In the genomic region with DNA sequence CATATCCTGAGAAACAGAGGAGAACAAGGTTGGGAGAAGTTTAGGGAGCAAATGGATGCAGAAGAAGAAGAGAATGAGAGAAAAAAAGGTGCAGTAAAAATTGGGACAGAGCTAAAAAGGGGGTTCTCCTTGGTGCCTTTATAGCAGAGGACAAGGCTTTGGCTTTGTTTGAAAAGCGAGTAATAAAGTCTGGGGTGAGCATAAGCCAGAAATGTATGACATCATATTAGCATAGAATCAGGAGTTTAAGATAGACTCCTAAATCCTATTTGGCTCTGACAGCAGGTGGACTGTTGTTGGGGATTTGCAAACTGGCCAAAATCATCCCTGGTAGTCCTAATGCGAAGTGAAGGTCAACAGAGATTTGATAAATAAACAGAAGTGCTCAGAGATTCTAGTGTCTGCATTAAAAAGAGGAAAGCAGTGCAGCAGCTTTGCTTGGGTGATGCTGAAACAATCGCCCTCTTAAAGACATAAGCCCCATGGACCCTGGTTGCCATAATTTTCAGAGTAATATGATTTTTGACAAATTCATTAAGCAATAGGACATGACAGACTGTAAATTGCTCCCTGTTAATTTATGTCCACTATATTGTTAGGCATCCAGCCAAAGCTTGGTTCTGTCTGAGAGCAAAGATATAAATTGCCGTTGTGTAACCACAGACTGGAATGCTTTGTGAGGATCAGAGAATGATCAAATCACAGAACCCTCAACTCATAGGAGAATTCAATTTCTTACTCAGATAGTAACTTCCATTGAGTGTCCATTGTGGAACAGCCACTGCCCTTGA, we compare ENCODE assay signal across 26 cellular contexts.
A peak's percentile ranks its signal among the peaks of the same experiment; 100 is the strongest.
DNase-seq lines count a peak whose midpoint lies in the region; ATAC-seq and TF ChIP-seq lines count a peak whose summit lies in the region.
"Had no signal": no experiment of that assay in that cellular context is flagged by ENCODE, and none has a peak within 500 bp of the region (broad histone marks: within the 10 kb centered on the region; RNA-seq: fewer than 3 reads in every experiment).

No MANE protein-coding gene starts in this region.

- no peaks in the 10 kb centered on the region for H3K4me1 Mint-ChIP-seq in activated T-cell treated with anti-CD3 and anti-CD28 coated beads, Interleukin-2, amount 50 U/mL, for 72 hours (ENCODE audit: low read depth)
- H3K4me1 Mint-ChIP-seq: activated CD4-positive, alpha-beta T cell treated with anti-CD3 and anti-CD28 coated beads, Interleukin-2, amount 10 ng/mL, durations not matched to agents 7 days and 5 days; activated CD8-positive, alpha-beta memory T cell treated with anti-CD3 and anti-CD28 coated beads, Interleukin-2, amount 10 ng/mL, durations not matched to agents 7 days and 5 days; CD4-positive, alpha-beta memory T cell; memory B cell had no signal

- peak; percentile 7 for DNase-seq in DMS153 (lab: John Stamatoyannopoulos, UW)
- DNase-seq in DMS153 treated with DMSO at 0.1 percent for 48 hours (lab: John Stamatoyannopoulos, UW; ENCODE audit: unreplicated experiment): no peak
- peak; percentile 68 for DNase-seq in NCI-H82 treated with DMSO at 0.1 percent for 48 hours (lab: John Stamatoyannopoulos, UW; ENCODE audit: unreplicated experiment)
- peak; percentile 3 for DNase-seq in astrocyte of the spinal cord (ENCODE audit: low read depth, low spot score)
- peak; percentile 35 for DNase-seq in retina
- no peak for DNase-seq in NOMO-1 treated with DMSO at 0.1 percent for 48 hours (lab: John Stamatoyannopoulos, UW; ENCODE audit: unreplicated experiment)
- no peak for DNase-seq in activated T-cell treated with anti-CD3 and anti-CD28 coated beads, Interleukin-2, amount 50 U/mL, for 72 hours
- no peak for DNase-seq in GM13977 (ENCODE audit: low spot score)
- DNase-seq: activated CD4-positive, alpha-beta T cell treated with anti-CD3 and anti-CD28 coated beads, Interleukin-2, amount 10 ng/mL, durations not matched to agents 7 days and 5 days; activated CD8-positive, alpha-beta memory T cell treated with anti-CD3 and anti-CD28 coated beads, Interleukin-2, amount 10 ng/mL, durations not matched to agents 7 days and 5 days; aorta; CD4-positive, alpha-beta memory T cell; cerebellar nuclear complex; GDM1; GM23248; head of caudate nucleus; KBM-7; NCI-H2029 treated with DMSO at 0.1 percent for 48 hours; stimulated activated CD4-positive, alpha-beta T cell treated with anti-CD3 and anti-CD28 coated beads, Interleukin-1b, Interleukin-23, amount 100 ng/mL, for 48 hours; transverse colon had no signal

- no peak overlapping the region for H3K27ac Mint-ChIP-seq in activated T-cell treated with anti-CD3 and anti-CD28 coated beads, Interleukin-2, amount 50 U/mL, for 72 hours
- H3K27ac Mint-ChIP-seq: activated CD4-positive, alpha-beta T cell treated with anti-CD3 and anti-CD28 coated beads, Interleukin-2, amount 10 ng/mL, durations not matched to agents 7 days and 5 days; activated CD8-positive, alpha-beta memory T cell treated with anti-CD3 and anti-CD28 coated beads, Interleukin-2, amount 10 ng/mL, durations not matched to agents 7 days and 5 days; activated naive CD4-positive, alpha-beta T cell treated with anti-CD3 and anti-CD28 coated beads, Interleukin-2, amount 50 U/mL, for 72 hours; activated T-helper 2 cell treated with anti-CD3 and anti-CD28 coated beads, Interferon-gamma antibody, Interleukin-2, Interleukin-4, amounts not matched to agents 10 μg/mL and 5 μg/mL and 100 μg/mL, durations not matched to agents 14 hours and 24 hours and 36 hours; CD4-positive, alpha-beta memory T cell; memory B cell; T-helper 2 cell treated with Interferon-gamma antibody and Interleukin-4, amounts not matched to agents 5 μg/mL and 100 μg/mL, for 36 hours had no signal

- ATAC-seq in activated T-cell treated with anti-CD3 and anti-CD28 coated beads, Interleukin-2, amount 50 U/mL, for 72 hours (replicated peaks in 1 of 2): no peak
- ATAC-seq: activated CD8-positive, alpha-beta memory T cell treated with anti-CD3 and anti-CD28 coated beads, Interleukin-2, amount 10 ng/mL, durations not matched to agents 7 days and 5 days; activated naive CD4-positive, alpha-beta T cell treated with anti-CD3 and anti-CD28 coated beads, Interleukin-2, amount 50 U/mL, for 72 hours had no signal

- no peak overlapping the region for H3K4me3 ChIP-seq in astrocyte of the spinal cord (ENCODE audit: low read depth, low read length)
- H3K4me3 ChIP-seq: GM23248, prostate gland, skin epidermis, transverse colon had no signal

- in situ Hi-C loops in astrocyte of the spinal cord (cut with HindIII; ENCODE audit: low sequenced_read_pairs): no loop called here
- in situ Hi-C loops in GM13977 (cut with MboI; ENCODE audit: low pct_unique_long_range_greater_than_20kb, low sequenced_read_pairs, unreplicated experiment): no loop called here

- H3K27me3 Mint-ChIP-seq in activated T-cell treated with anti-CD3 and anti-CD28 coated beads, Interleukin-2, amount 50 U/mL, for 72 hours (ENCODE audit: low read depth): no peaks in the 10 kb centered on the region
- H3K27me3 Mint-ChIP-seq: activated CD4-positive, alpha-beta T cell treated with anti-CD3 and anti-CD28 coated beads, Interleukin-2, amount 10 ng/mL, durations not matched to agents 7 days and 5 days; activated CD8-positive, alpha-beta memory T cell treated with anti-CD3 and anti-CD28 coated beads, Interleukin-2, amount 10 ng/mL, durations not matched to agents 7 days and 5 days; CD4-positive, alpha-beta memory T cell; memory B cell had no signal

- no peak overlapping the region for H3K4me3 Mint-ChIP-seq in activated T-cell treated with anti-CD3 and anti-CD28 coated beads, Interleukin-2, amount 50 U/mL, for 72 hours
- H3K4me3 Mint-ChIP-seq: activated CD4-positive, alpha-beta T cell treated with anti-CD3 and anti-CD28 coated beads, Interleukin-2, amount 10 ng/mL, durations not matched to agents 7 days and 5 days; activated CD8-positive, alpha-beta memory T cell treated with anti-CD3 and anti-CD28 coated beads, Interleukin-2, amount 10 ng/mL, durations not matched to agents 7 days and 5 days; CD4-positive, alpha-beta memory T cell; memory B cell; T-helper 2 cell treated with Interferon-gamma antibody and Interleukin-4, amounts not matched to agents 5 μg/mL and 100 μg/mL, for 36 hours had no signal

- peaks cover 1 to 3% of the 10 kb centered on the region in 2 donors for H3K9me3 Mint-ChIP-seq in activated T-cell treated with anti-CD3 and anti-CD28 coated beads, Interleukin-2, amount 50 U/mL, for 72 hours
- H3K9me3 Mint-ChIP-seq: activated CD4-positive, alpha-beta T cell treated with anti-CD3 and anti-CD28 coated beads, Interleukin-2, amount 10 ng/mL, durations not matched to agents 7 days and 5 days; activated T-helper 2 cell treated with anti-CD3 and anti-CD28 coated beads, Interferon-gamma antibody, Interleukin-2, Interleukin-4, amounts not matched to agents 10 μg/mL and 5 μg/mL and 100 μg/mL, durations not matched to agents 14 hours and 24 hours and 36 hours; T-helper 2 cell treated with Interferon-gamma antibody and Interleukin-4, amounts not matched to agents 5 μg/mL and 100 μg/mL, for 36 hours had no signal

- peaks cover 0 to 2% of the 10 kb centered on the region in 2 donors for H3K36me3 Mint-ChIP-seq in activated T-cell treated with anti-CD3 and anti-CD28 coated beads, Interleukin-2, amount 50 U/mL, for 72 hours (ENCODE audit: insufficient read depth in 2 of 2)
- H3K36me3 Mint-ChIP-seq: activated CD8-positive, alpha-beta memory T cell treated with anti-CD3 and anti-CD28 coated beads, Interleukin-2, amount 10 ng/mL, durations not matched to agents 7 days and 5 days; activated naive CD4-positive, alpha-beta T cell treated with anti-CD3 and anti-CD28 coated beads, Interleukin-2, amount 50 U/mL, for 72 hours; CD4-positive, alpha-beta memory T cell; memory B cell had no signal

- TF ChIP-seq CTCF in astrocyte of the spinal cord (IDR thresholded peaks at IDR 0.05; ENCODE audit: low read depth, low read length): no peak
- TF ChIP-seq CTCF in GM13977 (IDR thresholded peaks at IDR 0.05; ENCODE audit: extremely low read depth, insufficient read depth, missing control alignments): no peak

Comparison
In these comparisons a context has a peak if more than half of its experiments do, and no peak if none do; other contexts are left out.
1. DNase-seq: peak in DMS153 (single experiment), NCI-H82 treated with DMSO at 0.1 percent for 48 hours (single experiment), astrocyte of the spinal cord (single experiment) and retina (single experiment); none in DMS153 treated with DMSO at 0.1 percent for 48 hours (single experiment), NOMO-1 treated with DMSO at 0.1 percent for 48 hours (single experiment), activated T-cell treated with anti-CD3 and anti-CD28 coated beads, Interleukin-2, amount 50 U/mL, for 72 hours (0 of 2) and GM13977 (single experiment).